Comparison of ENCODE assay signal across 18 cellular contexts in the genomic region with DNA sequence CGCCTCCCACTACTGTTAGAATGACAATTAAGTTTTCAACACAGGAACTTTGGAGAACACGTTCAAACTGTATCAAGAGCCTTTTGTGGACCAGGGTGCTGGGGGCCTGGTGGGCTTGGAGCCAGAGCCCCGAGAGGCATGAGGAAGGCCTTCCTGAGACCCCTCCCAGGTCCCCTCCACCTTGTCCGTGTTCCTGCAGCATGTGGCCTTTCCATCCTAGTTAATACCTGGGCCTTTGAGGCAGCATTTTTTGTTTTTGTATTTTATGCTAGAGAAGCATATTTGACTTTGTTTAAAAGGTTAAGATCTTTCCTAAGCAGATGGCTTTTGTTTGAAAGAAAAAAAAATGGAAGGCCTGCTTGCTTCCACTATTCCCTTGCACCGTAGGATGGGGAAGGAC.
"Had no signal": no experiment of that assay in that cellular context is flagged by ENCODE, and none has a peak within 500 bp of the region (broad histone marks: within the 10 kb centered on the region; RNA-seq: fewer than 3 reads in every experiment).

No MANE protein-coding gene starts in this region.

- H3K9me3 ChIP-seq: adrenal gland, gastrocnemius medialis, left lung, ovary, psoas muscle, stomach had no signal

- H3K4me1 ChIP-seq: psoas muscle had no signal

- H3K4me3 ChIP-seq: adrenal gland, dorsolateral prefrontal cortex, gastrocnemius medialis, left lung, ovary, psoas muscle, skin epidermis, stomach had no signal

- H3K27me3 ChIP-seq: adrenal gland, dorsolateral prefrontal cortex, gastrocnemius medialis, left lung, ovary, stomach had no signal

- H3K36me3 ChIP-seq: adrenal gland, gastrocnemius medialis, left lung, ovary, stomach had no signal

- H3K4me3 Mint-ChIP-seq: T-helper 17 cell had no signal

- ATAC-seq: gastrocnemius medialis, left lung, psoas muscle, right cardiac atrium, T-helper 17 cell had no signal

- H3K27me3 Mint-ChIP-seq: T-helper 17 cell had no signal

- H3K27ac ChIP-seq: adrenal gland, dorsolateral prefrontal cortex, gastrocnemius medialis, left lung, ovary, psoas muscle, skin epidermis, stomach, VCaP had no signal

- DNase-seq: activated CD4-positive, CD25-positive, alpha-beta regulatory T cell treated with anti-CD3 and anti-CD28 coated beads, Interleukin-2, amount 50 U/mL, for 72 hours; activated naive CD4-positive, alpha-beta T cell treated with anti-CD3 and anti-CD28 coated beads, Interleukin-2, amount 50 U/mL, for 16 hours; activated T-cell treated with anti-CD3 and anti-CD28 coated beads for 4 hours; dorsolateral prefrontal cortex; erythroblast; gastrocnemius medialis; head of caudate nucleus; left lung; mammary epithelial cell; ovary; psoas muscle; right cardiac atrium; stomach; T-helper 17 cell; trophoblast cell had no signal
